Comparison of ENCODE assay signal across 18 cellular contexts in genomic region chr6:15453622-15454021, GRCh38.
DNase-seq lines count a peak whose midpoint lies in the region; ATAC-seq and TF ChIP-seq lines count a peak whose summit lies in the region.
"Had no signal": no experiment of that assay in that cellular context is flagged by ENCODE, and none has a peak within 500 bp of the region (broad histone marks: within the 10 kb centered on the region; RNA-seq: fewer than 3 reads in every experiment).

No MANE protein-coding gene starts in this region.

- H3K27me3 ChIP-seq in right cardiac atrium (ENCODE audit: control insufficient read depth, insufficient read depth) = no peaks in the 10 kb centered on the region
- H3K27me3 ChIP-seq: pancreas had no signal

- peaks cover 53% of the 10 kb centered on the region for H3K36me3 Mint-ChIP-seq in activated CD8-positive, alpha-beta T cell treated with anti-CD3 and anti-CD28 coated beads, Interleukin-2, amount 10 ng/mL, durations not matched to agents 7 days and 5 days (ENCODE audit: low read depth)
- peaks cover 27% of the 10 kb centered on the region for H3K36me3 Mint-ChIP-seq in activated CD8-positive, alpha-beta T cell treated with anti-CD3 and anti-CD28 coated beads for 36 hours (ENCODE audit: low read depth)
- H3K36me3 Mint-ChIP-seq in stimulated activated memory B cell treated with anti-CD40 and anti-IgM and Interleukin-4, amounts not matched to agents 10 μg/mL and 1 μg/mL and 100 μg/mL, for 72 hours = peaks cover 41% of the 10 kb centered on the region

- no peak for ATAC-seq in activated CD8-positive, alpha-beta T cell treated with anti-CD3 and anti-CD28 coated beads, Interleukin-2, amount 10 ng/mL, durations not matched to agents 7 days and 5 days
- ATAC-seq in activated CD8-positive, alpha-beta T cell treated with anti-CD3 and anti-CD28 coated beads for 36 hours = no peak
- ATAC-seq in right cardiac atrium = peak; percentile 76 to 82
- no peak for ATAC-seq in stimulated activated memory B cell treated with anti-CD40 and anti-IgM and Interleukin-4, amounts not matched to agents 10 μg/mL and 1 μg/mL and 100 μg/mL, for 72 hours
- ATAC-seq in mucosa of descending colon = no peak
- no peak for ATAC-seq in HG03097 (IDR thresholded peaks at IDR 0.05; ENCODE audit: low FRiP score, unreplicated experiment)
- ATAC-seq: lower lobe of right lung, pancreas had no signal

- H3K27me3 Mint-ChIP-seq in activated CD8-positive, alpha-beta T cell treated with anti-CD3 and anti-CD28 coated beads, Interleukin-2, amount 10 ng/mL, durations not matched to agents 7 days and 5 days (ENCODE audit: low read depth) = no peaks in the 10 kb centered on the region
- H3K27me3 Mint-ChIP-seq in activated CD8-positive, alpha-beta T cell treated with anti-CD3 and anti-CD28 coated beads for 36 hours = no peaks in the 10 kb centered on the region
- H3K27me3 Mint-ChIP-seq in stimulated activated memory B cell treated with anti-CD40 and anti-IgM and Interleukin-4, amounts not matched to agents 10 μg/mL and 1 μg/mL and 100 μg/mL, for 72 hours = no peaks in the 10 kb centered on the region

- CTCF ChIA-PET in activated CD8-positive, alpha-beta T cell treated with anti-CD3 and anti-CD28 coated beads, Interleukin-2, amount 10 ng/mL, durations not matched to agents 7 days and 5 days (lab: Charles Lee) = no interaction called here
- CTCF ChIA-PET in activated CD8-positive, alpha-beta T cell treated with anti-CD3 and anti-CD28 coated beads for 36 hours (lab: Charles Lee) = no interaction called here

- peaks cover 46% of the 10 kb centered on the region for H3K4me1 Mint-ChIP-seq in activated CD8-positive, alpha-beta T cell treated with anti-CD3 and anti-CD28 coated beads, Interleukin-2, amount 10 ng/mL, durations not matched to agents 7 days and 5 days (ENCODE audit: low read depth)
- peaks cover 38% of the 10 kb centered on the region for H3K4me1 Mint-ChIP-seq in activated CD8-positive, alpha-beta T cell treated with anti-CD3 and anti-CD28 coated beads for 36 hours (ENCODE audit: low read depth)
- peaks cover 73% of the 10 kb centered on the region for H3K4me1 Mint-ChIP-seq in stimulated activated memory B cell treated with anti-CD40 and anti-IgM and Interleukin-4, amounts not matched to agents 10 μg/mL and 1 μg/mL and 100 μg/mL, for 72 hours

- POLR2A ChIA-PET in activated CD8-positive, alpha-beta T cell treated with anti-CD3 and anti-CD28 coated beads, Interleukin-2, amount 10 ng/mL, durations not matched to agents 7 days and 5 days (lab: Charles Lee) = no interaction called here
- POLR2A ChIA-PET in activated CD8-positive, alpha-beta T cell treated with anti-CD3 and anti-CD28 coated beads for 36 hours (lab: Charles Lee) = no interaction called here

- H3K4me3 ChIP-seq in right cardiac atrium (ENCODE audit: low read length) (no peak overlapping the region), mucosa of descending colon (no peak overlapping the region)
- H3K4me3 ChIP-seq: lower lobe of right lung, pancreas, skin epidermis had no signal

- H3K9me3 ChIP-seq in right cardiac atrium (ENCODE audit: control insufficient read depth, low read length) (no peaks in the 10 kb centered on the region), mucosa of descending colon (no peaks in the 10 kb centered on the region)
- H3K9me3 ChIP-seq: lower lobe of right lung, pancreas had no signal

- H3K4me3 Mint-ChIP-seq in activated CD8-positive, alpha-beta T cell treated with anti-CD3 and anti-CD28 coated beads, Interleukin-2, amount 10 ng/mL, durations not matched to agents 7 days and 5 days = no peak overlapping the region
- H3K4me3 Mint-ChIP-seq in activated CD8-positive, alpha-beta T cell treated with anti-CD3 and anti-CD28 coated beads for 36 hours = no peak overlapping the region
- H3K4me3 Mint-ChIP-seq in stimulated activated memory B cell treated with anti-CD40 and anti-IgM and Interleukin-4, amounts not matched to agents 10 μg/mL and 1 μg/mL and 100 μg/mL, for 72 hours = no peak overlapping the region

- H3K4me1 ChIP-seq in right cardiac atrium (ENCODE audit: control insufficient read depth, insufficient read depth, low read length) (peaks cover 22% of the 10 kb centered on the region), mucosa of descending colon (ENCODE audit: low read depth) (no peaks in the 10 kb centered on the region)
- H3K4me1 ChIP-seq: pancreas had no signal

- H3K9me3 Mint-ChIP-seq in activated CD8-positive, alpha-beta T cell treated with anti-CD3 and anti-CD28 coated beads, Interleukin-2, amount 10 ng/mL, durations not matched to agents 7 days and 5 days (ENCODE audit: insufficient read depth) = no peaks in the 10 kb centered on the region
- no peaks in the 10 kb centered on the region for H3K9me3 Mint-ChIP-seq in activated CD8-positive, alpha-beta T cell treated with anti-CD3 and anti-CD28 coated beads for 36 hours
- no peaks in the 10 kb centered on the region for H3K9me3 Mint-ChIP-seq in stimulated activated memory B cell treated with anti-CD40 and anti-IgM and Interleukin-4, amounts not matched to agents 10 μg/mL and 1 μg/mL and 100 μg/mL, for 72 hours

- WGBS in right cardiac atrium = 58% methylated on average over 5 of the region's 5 CpGs

- TF ChIP-seq CTCF in activated CD8-positive, alpha-beta T cell treated with anti-CD3 and anti-CD28 coated beads for 36 hours (IDR thresholded peaks at IDR 0.05) = no peak
- no peak for TF ChIP-seq CTCF in mucosa of descending colon (IDR thresholded peaks at IDR 0.05)

- peak overlapping the region; percentile 39 for H3K27ac Mint-ChIP-seq in activated CD8-positive, alpha-beta T cell treated with anti-CD3 and anti-CD28 coated beads, Interleukin-2, amount 10 ng/mL, durations not matched to agents 7 days and 5 days
- H3K27ac Mint-ChIP-seq in activated CD8-positive, alpha-beta T cell treated with anti-CD3 and anti-CD28 coated beads for 36 hours = no peak overlapping the region
- peak overlapping the region; percentile 20 for H3K27ac Mint-ChIP-seq in stimulated activated memory B cell treated with anti-CD40 and anti-IgM and Interleukin-4, amounts not matched to agents 10 μg/mL and 1 μg/mL and 100 μg/mL, for 72 hours

- no peak for DNase-seq in activated CD8-positive, alpha-beta T cell treated with anti-CD3 and anti-CD28 coated beads, Interleukin-2, amount 10 ng/mL, durations not matched to agents 7 days and 5 days
- DNase-seq in activated CD8-positive, alpha-beta T cell treated with anti-CD3 and anti-CD28 coated beads for 36 hours = no peak
- DNase-seq in caudate nucleus (lab: John Stamatoyannopoulos, UW) = peak in 12 of 61 donors; percentile 4 to 79 (median 18)
- DNase-seq in right cardiac atrium = peak in 1 of 3 donors; percentile 71
- no peak for DNase-seq in NCI-H69 (lab: John Stamatoyannopoulos, UW)
- no peak for DNase-seq in mucosa of descending colon
- DNase-seq: activated CD8-positive, alpha-beta memory T cell treated with anti-CD3 and anti-CD28 coated beads for 24 hours; lower lobe of right lung; NCI-H1105 treated with DMSO at 0.1 percent for 48 hours; NCI-H2107; NCI-H524 treated with DMSO at 0.1 percent for 48 hours; pancreas; SHP77; stimulated activated CD4-positive, alpha-beta T cell treated with anti-CD3 and anti-CD28 coated beads, Interleukin-4, amount 100 ng/mL, for 1 hour; T-helper 1 cell had no signal

- intact Hi-C loops in activated CD8-positive, alpha-beta T cell treated with anti-CD3 and anti-CD28 coated beads for 36 hours (cut with micrococcal nuclease) = no loop called here
- intact Hi-C loops in right cardiac atrium (cut with DNase I) (no loop called here), mucosa of descending colon (cut with DNase I, micrococcal nuclease) (no loop called here)

- no peaks in the 10 kb centered on the region for H3K36me3 ChIP-seq in mucosa of descending colon (ENCODE audit: low read depth)
- H3K36me3 ChIP-seq: pancreas had no signal

- H3K27ac ChIP-seq in caudate nucleus (ENCODE audit: low read depth, low read length) (peak overlapping the region; percentile 50), right cardiac atrium (ENCODE audit: low read length) (peak overlapping the region; percentile 70)
- H3K27ac ChIP-seq: lower lobe of right lung, pancreas had no signal

Comparison
In these comparisons a context has a peak if more than half of its experiments do, and no peak if none do; other contexts are left out.
1. ATAC-seq: peak in right cardiac atrium (2 of 2); none in activated CD8-positive, alpha-beta T cell treated with anti-CD3 and anti-CD28 coated beads, Interleukin-2, amount 10 ng/mL, durations not matched to agents 7 days and 5 days (single experiment), activated CD8-positive, alpha-beta T cell treated with anti-CD3 and anti-CD28 coated beads for 36 hours (single experiment), stimulated activated memory B cell treated with anti-CD40 and anti-IgM and Interleukin-4, amounts not matched to agents 10 μg/mL and 1 μg/mL and 100 μg/mL, for 72 hours (single experiment), mucosa of descending colon (single experiment) and HG03097 (single experiment).